8 cellular contexts compared by ENCODE assay signal in the genomic region with DNA sequence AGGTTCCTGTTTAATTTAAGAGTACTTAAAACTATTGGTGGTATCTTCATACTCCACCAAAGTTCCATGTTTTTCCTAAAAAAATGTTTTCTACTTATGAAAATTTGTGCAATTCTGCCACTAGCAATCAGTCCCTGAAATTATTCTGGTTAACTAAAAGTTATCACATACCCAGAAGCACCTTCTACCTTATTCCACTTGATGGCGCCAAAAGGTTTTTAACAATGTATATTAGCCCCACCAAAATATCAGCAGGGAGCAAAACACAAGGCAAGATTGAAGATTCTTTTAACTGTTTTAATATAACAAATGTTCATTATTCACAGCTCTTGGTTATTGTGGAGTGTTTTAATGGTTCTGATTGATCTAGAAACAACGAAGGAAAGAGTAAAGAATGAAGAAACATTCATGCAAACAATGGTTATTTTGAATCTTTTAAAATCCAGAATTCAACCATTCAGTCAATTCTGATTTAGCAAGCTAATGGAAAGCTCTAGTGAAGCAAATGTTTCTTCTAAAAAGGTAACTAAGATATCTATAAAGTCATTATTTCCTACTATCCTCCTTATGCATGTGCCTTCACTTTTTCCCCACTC.
A peak's percentile ranks its signal among the peaks of the same experiment; 100 is the strongest.
DNase-seq lines count a peak whose midpoint lies in the region; ATAC-seq and TF ChIP-seq lines count a peak whose summit lies in the region.

No MANE protein-coding gene starts in this region.

- H3K56ac ChIP-seq in IMR-90 (ENCODE audit: extremely low read depth, insufficient read depth, low read length): no peak overlapping the region

- H3K4me2 ChIP-seq in IMR-90 (ENCODE audit: low read depth, low read length): no peak overlapping the region

- no peaks in the 10 kb centered on the region for H4K20me1 ChIP-seq in IMR-90 (ENCODE audit: insufficient read depth, low read length)

- peak; percentile 84 for TF ChIP-seq RAD21 in IMR-90 (IDR thresholded peaks at IDR 0.05; ENCODE audit: low read length)

- no peak overlapping the region for H3K9ac ChIP-seq in IMR-90 (ENCODE audit: low read depth, low read length)

- H4K8ac ChIP-seq in IMR-90 (ENCODE audit: low read depth in 2 of 2, low read length in 2 of 2): no peak overlapping the region

- H2BK20ac ChIP-seq in IMR-90 (ENCODE audit: low read depth, low read length): no peak overlapping the region

- peak; percentile 84 for TF ChIP-seq CTCF in IMR-90 (conservative IDR thresholded peaks at IDR 0.05; ENCODE audit: low read depth, low read length)
- TF ChIP-seq CTCF in lung (IDR thresholded peaks at IDR 0.05; ENCODE audit: control extremely low read depth, extremely low read depth): peak; percentile 45

- ATAC-seq in GM19395 (IDR thresholded peaks at IDR 0.05; ENCODE audit: unreplicated experiment) (peak; percentile 80), IMR-90 (ENCODE audit: low read depth) (peak; percentile 76), lung (ENCODE audit: insufficient read depth, low FRiP score) (peak; percentile 67)

- H3K4me3 ChIP-seq in IMR-90 (ENCODE audit: insufficient read depth, low read depth, low read length) (no peak overlapping the region), lung (no peak overlapping the region)

- WGBS in IMR-90 (ENCODE audit: extremely low coverage in 2 of 2, insufficient read length in 1 of 2), 2 experiments: no CpG with 5 or more reads among the region's 2 CpGs
- 4 to 6% methylated on average over 2 of the region's 2 CpGs for WGBS in lung, 2 donors

- no TSS peak for BruUV-seq in IMR-90 (replicated peaks; lab: Mats Ljungman, UMichigan)

- H3K14ac ChIP-seq in IMR-90 (replicated peaks; ENCODE audit: low read depth, low read length): no peak overlapping the region

- H3K9me3 ChIP-seq in IMR-90 (ENCODE audit: control insufficient read depth, insufficient read depth, low read length) (no peaks in the 10 kb centered on the region), lung (ENCODE audit: control insufficient read depth in 2 of 2, insufficient read depth in 1 of 2, low read length in 1 of 2) (no peaks in the 10 kb centered on the region)

- 0 out of 2 replicates have a peak, but pooled peaks cover 2% of the 10 kb centered on the region for H3K9me1 ChIP-seq in IMR-90 (ENCODE audit: insufficient read depth, low read length)

- H3K4ac ChIP-seq in IMR-90 (ENCODE audit: low read depth, low read length): no peak overlapping the region

- H3K27ac ChIP-seq in IMR-90 (ENCODE audit: insufficient read depth, low read length) (no peak overlapping the region), lung (ENCODE audit: low read depth in 1 of 2, low read length in 1 of 2) (no peak overlapping the region)

- no peak overlapping the region for H2BK120ac ChIP-seq in IMR-90 (ENCODE audit: low read depth, low read length)

- intact Hi-C loops in IMR-90 (cut with micrococcal nuclease): loop anchor here (1.0 to 5.0 kb wide), 4 partner anchors 191 to 841 kb away; no protein-coding TSS in a partner anchor

- no peak overlapping the region for H4K91ac ChIP-seq in IMR-90 (ENCODE audit: insufficient read depth, low read depth, low read length)

- H3K79me1 ChIP-seq in IMR-90 (ENCODE audit: low read depth in 1 of 2, low read length in 2 of 2): no peaks in the 10 kb centered on the region

- peaks cover 4% of the 10 kb centered on the region; the same call in 1 of the 2 replicates for H3K4me1 ChIP-seq in IMR-90 (ENCODE audit: control insufficient read depth, insufficient read depth, low read length)
- H3K4me1 ChIP-seq in lung (ENCODE audit: control insufficient read depth in 2 of 2, insufficient read depth in 2 of 2, low read length in 2 of 2): no peaks in the 10 kb centered on the region

- no peak overlapping the region for H2BK15ac ChIP-seq in IMR-90 (ENCODE audit: low read depth, low read length)

- DNase-seq in NCI-H187 treated with DMSO at 0.1 percent for 48 hours (lab: John Stamatoyannopoulos, UW): peak; percentile 6
- no peak for DNase-seq in NCI-H187 (lab: John Stamatoyannopoulos, UW)
- peak; percentile 60 for DNase-seq in IMR-90
- DNase-seq in RPMI8226: peak; percentile 26
- DNase-seq in dermis blood vessel endothelial cell: peak; percentile 67
- no peak for DNase-seq in lung (ENCODE audit: low spot score)
- no peak for DNase-seq in ecto neural progenitor cell (ENCODE audit: low spot score)

- no peak overlapping the region for H2AK9ac ChIP-seq in IMR-90 (replicated peaks; ENCODE audit: low read depth, low read length, poor library complexity)

- H3K27me3 ChIP-seq in IMR-90 (ENCODE audit: control insufficient read depth, insufficient read depth, low read length) (no peaks in the 10 kb centered on the region), lung (ENCODE audit: control insufficient read depth, insufficient read depth) (no peaks in the 10 kb centered on the region)

- POLR2A ChIA-PET in IMR-90 (lab: Charles Lee; ENCODE audit: unreplicated experiment): no interaction called here

- dilution Hi-C loops in IMR-90 (cut with HindIII; ENCODE audit: low sequenced_read_pairs, unreplicated experiment): no loop called here

- no peaks in the 10 kb centered on the region for H3K36me3 ChIP-seq in IMR-90 (ENCODE audit: control insufficient read depth, insufficient read depth, low read length)
- no peaks in the 10 kb centered on the region for H3K36me3 ChIP-seq in lung (ENCODE audit: control insufficient read depth in 2 of 2, insufficient read depth in 2 of 2, low read length in 2 of 2)

- no peak overlapping the region for H3K23ac ChIP-seq in IMR-90 (ENCODE audit: low read depth, low read length)

- no peak overlapping the region for H3K18ac ChIP-seq in IMR-90 (ENCODE audit: low read depth, low read length)

- no peak overlapping the region for H2AFZ ChIP-seq in IMR-90 (replicated peaks; ENCODE audit: low read length, poor library complexity)

- H4K5ac ChIP-seq in IMR-90 (ENCODE audit: low read depth, low read length): no peak overlapping the region

- in situ Hi-C loops in IMR-90 (cut with MboI; ENCODE audit: low sequenced_read_pairs): no loop called here

- no peak overlapping the region for H2AK5ac ChIP-seq in IMR-90 (ENCODE audit: low read depth, low read length)

- TF ChIP-seq POLR2A in IMR-90 (IDR thresholded peaks at IDR 0.05; ENCODE audit: low read depth, low read length): no peak

- CTCF ChIA-PET in IMR-90 (lab: Yijun Ruan, JAX): interaction anchor here (0.6 to 0.9 kb wide), 3 partner anchors 147 to 390 kb away, joined by 3 to 4 read pairs (median 3); no protein-coding TSS in a partner anchor

- no peak overlapping the region for H2BK5ac ChIP-seq in IMR-90 (ENCODE audit: low read depth, low read length, poor library complexity, severe bottlenecking)

TF ChIP-seq in IMR-90, 13 proteins besides CTCF, POLR2A, EP300 and RAD21:
- TF ChIP-seq, protein P1, sequence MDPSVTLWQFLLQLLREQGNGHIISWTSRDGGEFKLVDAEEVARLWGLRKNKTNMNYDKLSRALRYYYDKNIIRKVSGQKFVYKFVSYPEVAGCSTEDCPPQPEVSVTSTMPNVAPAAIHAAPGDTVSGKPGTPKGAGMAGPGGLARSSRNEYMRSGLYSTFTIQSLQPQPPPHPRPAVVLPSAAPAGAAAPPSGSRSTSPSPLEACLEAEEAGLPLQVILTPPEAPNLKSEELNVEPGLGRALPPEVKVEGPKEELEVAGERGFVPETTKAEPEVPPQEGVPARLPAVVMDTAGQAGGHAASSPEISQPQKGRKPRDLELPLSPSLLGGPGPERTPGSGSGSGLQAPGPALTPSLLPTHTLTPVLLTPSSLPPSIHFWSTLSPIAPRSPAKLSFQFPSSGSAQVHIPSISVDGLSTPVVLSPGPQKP (IDR thresholded peaks at IDR 0.05; ENCODE audit: borderline replicate concordance, low read depth, low read length): no peak
- TF ChIP-seq FOS (IDR thresholded peaks at IDR 0.05; ENCODE audit: low read depth, low read length) (no peak), MAFK (IDR thresholded peaks at IDR 0.05; ENCODE audit: low read depth, low read length) (no peak), NFE2L2 (IDR thresholded peaks at IDR 0.05; ENCODE audit: low read depth, low read length) (no peak), CHD1 (IDR thresholded peaks at IDR 0.05; ENCODE audit: low read depth, low read length) (no peak), SMC3 (IDR thresholded peaks at IDR 0.05; ENCODE audit: low read depth, low read length) (peak; percentile 87)
TF ChIP-seq in IMR-90: peak in this region for 1.

Comparison
In these comparisons a context has a peak if more than half of its experiments do, and no peak if none do; other contexts are left out.
1. DNase-seq: peak in NCI-H187 treated with DMSO at 0.1 percent for 48 hours (single experiment), IMR-90 (single experiment), RPMI8226 (single experiment) and dermis blood vessel endothelial cell (single experiment); none in NCI-H187 (0 of 2), lung (single experiment) and ecto neural progenitor cell (single experiment).
2. Peak in every context shown above with its lines, with median percentiles within 50 percentile points of each other: ATAC-seq.